ENCODE assay signal across 3 cellular contexts in the genomic region with DNA sequence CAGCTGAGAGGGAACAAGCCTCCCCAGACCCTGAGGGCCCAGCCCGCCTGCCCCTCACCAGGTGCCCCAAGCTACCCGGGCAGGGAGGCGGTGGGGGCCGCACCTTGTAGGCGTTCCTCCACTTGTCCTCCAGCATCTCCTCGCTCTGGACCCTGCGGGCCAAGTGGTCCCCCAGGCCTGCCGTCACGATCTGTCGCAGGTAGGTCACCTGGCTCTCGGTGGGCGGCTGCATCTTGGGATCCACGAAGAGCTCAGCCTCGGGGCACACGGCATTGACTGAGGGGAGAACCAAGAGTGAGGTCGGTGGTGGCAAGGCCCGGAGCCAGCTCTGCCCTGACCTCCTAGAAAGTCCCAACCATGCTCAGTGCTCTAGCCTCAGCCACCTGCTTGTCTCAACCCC.
TF ChIP-seq lines count a peak whose summit lies in the region.

No MANE protein-coding gene starts in this region.

TF ChIP-seq in HepG2, 621 proteins besides CTCF, POLR2A, EP300 and RAD21:
- TF ChIP-seq AGO2 (optimal IDR thresholded peaks at IDR 0.05; ENCODE audit: low read depth, low read length), result peak; percentile 67
- no peak for TF ChIP-seq POLR2G (IDR thresholded peaks at IDR 0.05; ENCODE audit: low read depth, low read length)

TF ChIP-seq in GM12891, 5 proteins besides CTCF, POLR2A, EP300 and RAD21:
- TF ChIP-seq POU2F2 (IDR thresholded peaks at IDR 0.05; ENCODE audit: low read depth, low read length) (no peak), PAX5 (IDR thresholded peaks at IDR 0.05; ENCODE audit: insufficient read depth, low read length, severe bottlenecking) (no peak), TAF1 (IDR thresholded peaks at IDR 0.05; ENCODE audit: low read depth, low read length) (no peak)
TF ChIP-seq in GM12891: peak in this region for 0.

TF ChIP-seq in GM12878, 131 proteins besides CTCF, POLR2A, EP300 and RAD21:
- TF ChIP-seq YBX1 (IDR thresholded peaks at IDR 0.05) (no peak), POLR2AphosphoS2 (IDR thresholded peaks at IDR 0.05; ENCODE audit: low read depth, low read length) (no peak), STAT3 (IDR thresholded peaks at IDR 0.05; ENCODE audit: low read depth, low read length) (no peak), TARDBP (IDR thresholded peaks at IDR 0.05; ENCODE audit: borderline replicate concordance) (no peak), HDAC6 (IDR thresholded peaks at IDR 0.05; ENCODE audit: unreplicated experiment) (no peak), WRNIP1 (IDR thresholded peaks at IDR 0.05; ENCODE audit: borderline replicate concordance, low read depth, low read length) (no peak), SMAD5 (IDR thresholded peaks at IDR 0.05; ENCODE audit: low read depth) (no peak), DPF2 (IDR thresholded peaks at IDR 0.05) (no peak), ESRRA (IDR thresholded peaks at IDR 0.05; ENCODE audit: low read length) (no peak), SMC3 (IDR thresholded peaks at IDR 0.05; ENCODE audit: borderline replicate concordance, low read length) (no peak), POLR2AphosphoS5 (IDR thresholded peaks at IDR 0.05; ENCODE audit: low read length) (no peak), CBFB (IDR thresholded peaks at IDR 0.05; ENCODE audit: low read depth) (no peak), BMI1 (IDR thresholded peaks at IDR 0.05; ENCODE audit: borderline replicate concordance) (no peak)
- TF ChIP-seq, protein P1, sequence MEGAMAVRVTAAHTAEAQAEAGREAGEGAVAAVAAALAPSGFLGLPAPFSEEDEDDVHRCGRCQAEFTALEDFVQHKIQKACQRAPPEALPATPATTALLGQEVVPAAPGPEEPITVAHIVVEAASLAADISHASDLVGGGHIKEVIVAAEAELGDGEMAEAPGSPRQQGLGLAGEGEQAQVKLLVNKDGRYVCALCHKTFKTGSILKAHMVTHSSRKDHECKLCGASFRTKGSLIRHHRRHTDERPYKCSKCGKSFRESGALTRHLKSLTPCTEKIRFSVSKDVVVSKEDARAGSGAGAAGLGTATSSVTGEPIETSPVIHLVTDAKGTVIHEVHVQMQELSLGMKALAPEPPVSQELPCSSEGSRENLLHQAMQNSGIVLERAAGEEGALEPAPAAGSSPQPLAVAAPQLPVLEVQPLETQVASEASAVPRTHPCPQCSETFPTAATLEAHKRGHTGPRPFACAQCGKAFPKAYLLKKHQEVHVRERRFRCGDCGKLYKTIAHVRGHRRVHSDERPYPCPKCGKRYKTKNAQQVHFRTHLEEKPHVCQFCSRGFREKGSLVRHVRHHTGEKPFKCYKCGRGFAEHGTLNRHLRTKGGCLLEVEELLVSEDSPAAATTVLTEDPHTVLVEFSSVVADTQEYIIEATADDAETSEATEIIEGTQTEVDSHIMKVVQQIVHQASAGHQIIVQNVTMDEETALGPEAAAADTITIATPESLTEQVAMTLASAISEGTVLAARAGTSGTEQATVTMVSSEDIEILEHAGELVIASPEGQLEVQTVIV (IDR thresholded peaks at IDR 0.05; ENCODE audit: borderline replicate concordance, partially characterized antibody), result no peak
- TF ChIP-seq, protein P2, sequence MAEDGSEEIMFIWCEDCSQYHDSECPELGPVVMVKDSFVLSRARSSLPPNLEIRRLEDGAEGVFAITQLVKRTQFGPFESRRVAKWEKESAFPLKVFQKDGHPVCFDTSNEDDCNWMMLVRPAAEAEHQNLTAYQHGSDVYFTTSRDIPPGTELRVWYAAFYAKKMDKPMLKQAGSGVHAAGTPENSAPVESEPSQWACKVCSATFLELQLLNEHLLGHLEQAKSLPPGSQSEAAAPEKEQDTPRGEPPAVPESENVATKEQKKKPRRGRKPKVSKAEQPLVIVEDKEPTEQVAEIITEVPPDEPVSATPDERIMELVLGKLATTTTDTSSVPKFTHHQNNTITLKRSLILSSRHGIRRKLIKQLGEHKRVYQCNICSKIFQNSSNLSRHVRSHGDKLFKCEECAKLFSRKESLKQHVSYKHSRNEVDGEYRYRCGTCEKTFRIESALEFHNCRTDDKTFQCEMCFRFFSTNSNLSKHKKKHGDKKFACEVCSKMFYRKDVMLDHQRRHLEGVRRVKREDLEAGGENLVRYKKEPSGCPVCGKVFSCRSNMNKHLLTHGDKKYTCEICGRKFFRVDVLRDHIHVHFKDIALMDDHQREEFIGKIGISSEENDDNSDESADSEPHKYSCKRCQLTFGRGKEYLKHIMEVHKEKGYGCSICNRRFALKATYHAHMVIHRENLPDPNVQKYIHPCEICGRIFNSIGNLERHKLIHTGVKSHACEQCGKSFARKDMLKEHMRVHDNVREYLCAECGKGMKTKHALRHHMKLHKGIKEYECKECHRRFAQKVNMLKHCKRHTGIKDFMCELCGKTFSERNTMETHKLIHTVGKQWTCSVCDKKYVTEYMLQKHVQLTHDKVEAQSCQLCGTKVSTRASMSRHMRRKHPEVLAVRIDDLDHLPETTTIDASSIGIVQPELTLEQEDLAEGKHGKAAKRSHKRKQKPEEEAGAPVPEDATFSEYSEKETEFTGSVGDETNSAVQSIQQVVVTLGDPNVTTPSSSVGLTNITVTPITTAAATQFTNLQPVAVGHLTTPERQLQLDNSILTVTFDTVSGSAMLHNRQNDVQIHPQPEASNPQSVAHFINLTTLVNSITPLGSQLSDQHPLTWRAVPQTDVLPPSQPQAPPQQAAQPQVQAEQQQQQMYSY (CRISPR knock-in tag; IDR thresholded peaks at IDR 0.05), result no peak
TF ChIP-seq in GM12878: peak in this region for 0.
